Comparison of ENCODE assay signal across 17 cellular contexts in the genomic region with DNA sequence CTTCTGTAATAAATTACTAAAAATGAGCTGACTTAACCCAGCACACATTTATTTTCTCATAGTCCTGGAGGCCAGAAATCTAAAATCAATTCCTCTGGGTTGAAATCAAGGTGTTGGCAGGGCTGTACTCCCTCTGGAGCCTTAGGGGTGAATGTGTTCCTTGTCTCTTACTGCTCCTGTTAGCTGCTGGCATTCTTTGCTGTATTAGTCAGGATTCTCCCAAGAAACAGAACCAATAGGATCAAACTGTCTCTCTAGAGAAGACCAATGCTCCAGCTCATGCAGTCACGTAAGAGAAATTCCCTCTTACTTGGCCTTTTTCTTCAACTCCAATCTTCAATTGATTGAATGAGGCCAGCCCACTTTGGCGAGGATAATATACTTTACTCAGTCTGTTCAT. TPM values are rescaled to one million over a fixed set of nuclear protein-coding genes. Genes with fewer than 3 reads are reported as not detected.
DNase-seq lines count a peak whose midpoint lies in the region; ATAC-seq and TF ChIP-seq lines count a peak whose summit lies in the region.
"Had no signal": no experiment of that assay in that cellular context is flagged by ENCODE, and none has a peak within 500 bp of the region (broad histone marks: within the 10 kb centered on the region; RNA-seq: fewer than 3 reads in every experiment).

No MANE protein-coding gene starts in this region.

- H3K4me1 Mint-ChIP-seq in GM23338 = no peaks in the 10 kb centered on the region; the same call in 2 of the 3 replicates

- no peak for TF ChIP-seq CTCF in GM23338 (conservative IDR thresholded peaks at IDR 0.05; ENCODE audit: low read depth in 2 of 2)

- 0 out of 2 replicates have a peak overlapping the region, but pooled peaks have one; percentile 1 for H2AFZ ChIP-seq in GM23338

- no peaks in the 10 kb centered on the region for H3K27me3 Mint-ChIP-seq in GM23338 (ENCODE audit: insufficient read depth, low read depth, poor library complexity)
- H3K27me3 Mint-ChIP-seq: B cell had no signal

- in situ Hi-C loops in ACHN (cut with HindIII; ENCODE audit: low pct_ligation_motif_present, low pct_unique_long_range_greater_than_20kb, low sequenced_read_pairs) (no loop called here), KBM-7 (cut with MboI; ENCODE audit: low pct_unique_long_range_greater_than_20kb, low sequenced_read_pairs) (no loop called here)

- H3K79me2 ChIP-seq in GM23338 (replicated peaks; ENCODE audit: insufficient read depth) = no peaks in the 10 kb centered on the region

- peak; percentile 21 for DNase-seq in ACHN
- DNase-seq in GM23338 (ENCODE audit: low spot score) = no peak
- peak; percentile 50 for DNase-seq in adipocyte (ENCODE audit: low read depth)
- peak; percentile 15 for DNase-seq in foreskin melanocyte
- no peak for DNase-seq in DMS 273 (lab: John Stamatoyannopoulos, UW; ENCODE audit: unreplicated experiment)
- DNase-seq in KBM-7 = no peak
- DNase-seq in OCI-M1 (lab: John Stamatoyannopoulos, UW) = no peak
- DNase-seq: activated CD4-positive, alpha-beta T cell treated with anti-CD3 and anti-CD28 coated beads for 48 hours; MV-4-11; NCI-H774 had no signal

- H3K9ac ChIP-seq in adipocyte (ENCODE audit: low read length) = no peak overlapping the region

- H3K9me2 ChIP-seq in GM23338 (ENCODE audit: insufficient read depth) = no peaks in the 10 kb centered on the region

- H3F3A ChIP-seq in GM23338 (replicated peaks; ENCODE audit: low read depth) = no peaks in the 10 kb centered on the region

- H3K4me1 ChIP-seq in GM23338 (ENCODE audit: insufficient read depth) (no peaks in the 10 kb centered on the region), adipocyte (ENCODE audit: control insufficient read depth, insufficient read depth, low read length) (peaks cover 16% of the 10 kb centered on the region)

- no peaks in the 10 kb centered on the region for H4K20me1 ChIP-seq in GM23338 (replicated peaks; ENCODE audit: insufficient read depth)

- no peaks in the 10 kb centered on the region for H3K27me3 ChIP-seq in GM23338 (ENCODE audit: insufficient read depth)
- H3K27me3 ChIP-seq in adipocyte (replicated peaks; ENCODE audit: control insufficient read depth, insufficient read depth, low read length) = no peaks in the 10 kb centered on the region
- H3K27me3 ChIP-seq: esophagus muscularis mucosa, neutrophil, vagina had no signal

- H3K36me3 ChIP-seq in GM23338 (ENCODE audit: insufficient read depth) = no peaks in the 10 kb centered on the region
- no peaks in the 10 kb centered on the region for H3K36me3 ChIP-seq in adipocyte (ENCODE audit: control insufficient read depth, insufficient read depth, low read length, severe bottlenecking)
- H3K36me3 ChIP-seq: esophagus muscularis mucosa, neutrophil, vagina had no signal

- no peak overlapping the region for H3K27ac Mint-ChIP-seq in GM23338
- H3K27ac Mint-ChIP-seq: activated T-helper 1 cell treated with anti-CD3 and anti-CD28 coated beads, Interleukin-12 subunit alpha, Interleukin-12 subunit beta, Interleukin-2, Interleukin-4 antibody, amounts not matched to agents 30 ng/mL and 10 ng/mL and 1 ng/mL, durations not matched to agents 14 hours and 24 hours and 36 hours; B cell had no signal

- H3K4me3 Mint-ChIP-seq in GM23338 = no peak overlapping the region
- H3K4me3 Mint-ChIP-seq: activated T-helper 1 cell treated with anti-CD3 and anti-CD28 coated beads, Interleukin-12 subunit alpha, Interleukin-12 subunit beta, Interleukin-2, Interleukin-4 antibody, amounts not matched to agents 30 ng/mL and 10 ng/mL and 1 ng/mL, durations not matched to agents 14 hours and 24 hours and 36 hours; B cell had no signal

- H3K4me3 ChIP-seq in GM23338 (no peak overlapping the region), adipocyte (ENCODE audit: low read length) (no peak overlapping the region)
- H3K4me3 ChIP-seq: esophagus muscularis mucosa, vagina had no signal

- no peaks in the 10 kb centered on the region; the same call in 2 of the 3 replicates for H3K36me3 Mint-ChIP-seq in GM23338 (ENCODE audit: low read depth)

- no peaks in the 10 kb centered on the region for H3K9me3 ChIP-seq in adipocyte (ENCODE audit: control insufficient read depth, low read length)
- H3K9me3 ChIP-seq: esophagus muscularis mucosa, neutrophil, vagina had no signal

- H3K4me2 ChIP-seq in GM23338 = no peak overlapping the region

- H3K27ac ChIP-seq in GM23338 (ENCODE audit: low read depth) = no peak overlapping the region
- H3K27ac ChIP-seq: esophagus muscularis mucosa, HL-60, neutrophil, vagina had no signal

- ATAC-seq in GM23338 = no peak
- ATAC-seq in HG02571 (IDR thresholded peaks at IDR 0.05; ENCODE audit: unreplicated experiment) = no peak

- H3K9me3 Mint-ChIP-seq in GM23338 = no peaks in the 10 kb centered on the region
- H3K9me3 Mint-ChIP-seq: activated T-helper 1 cell treated with anti-CD3 and anti-CD28 coated beads, Interleukin-12 subunit alpha, Interleukin-12 subunit beta, Interleukin-2, Interleukin-4 antibody, amounts not matched to agents 30 ng/mL and 10 ng/mL and 1 ng/mL, durations not matched to agents 14 hours and 24 hours and 36 hours had no signal

TF ChIP-seq in GM23338, 12 proteins besides CTCF, POLR2A, EP300 and RAD21:
- TF ChIP-seq EZH2phosphoT487 (IDR thresholded peaks at IDR 0.05; ENCODE audit: unreplicated experiment) (no peak), STAT1 (IDR thresholded peaks at IDR 0.05; ENCODE audit: unreplicated experiment) (no peak), ZNF114 (CRISPR knock-in tag; IDR thresholded peaks at IDR 0.05) (no peak)

RNA-seq across cellular contexts. Expression of a gene that starts 15.3 kb away (rescaled TPM):
- not detected in 2 replicates for total RNA-seq in GM23338 (2014; rRNA removed; shearing (Covaris generic))
- polyA plus RNA-seq in GM23338 (2016; fragmentation: Nextera tagmentation; extraction: Ambion mirVana) = not detected in 2 replicates

Comparison
In these comparisons a context has a peak if more than half of its experiments do, and no peak if none do; other contexts are left out.
1. DNase-seq: peak in ACHN (single experiment), adipocyte (single experiment) and foreskin melanocyte (single experiment); none in GM23338 (single experiment), DMS 273 (single experiment), KBM-7 (single experiment) and OCI-M1 (single experiment).